ENCODE assay signal across 20 cellular contexts in the genomic region with DNA sequence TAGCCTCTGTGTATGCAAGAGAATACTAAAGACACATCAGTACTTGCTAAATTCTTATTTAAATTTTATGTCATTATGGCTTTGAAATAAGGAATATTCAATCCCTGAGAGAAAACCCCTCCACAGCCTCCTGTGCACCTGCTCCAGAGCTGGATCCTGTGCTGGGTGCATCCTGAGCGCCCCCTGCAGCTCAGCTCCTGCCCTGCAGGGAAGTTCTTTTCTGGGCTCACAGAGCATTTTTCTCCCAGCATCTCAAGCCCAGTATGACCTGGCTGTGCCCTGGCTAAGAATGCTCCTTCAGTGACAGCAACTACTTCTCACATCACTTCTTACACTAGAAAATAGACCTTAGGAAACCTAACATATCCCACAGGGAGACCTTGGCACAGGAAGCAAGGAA.
DNase-seq lines count a peak whose midpoint lies in the region; ATAC-seq and TF ChIP-seq lines count a peak whose summit lies in the region.
"Had no signal": no experiment of that assay in that cellular context is flagged by ENCODE, and none has a peak within 500 bp of the region (broad histone marks: within the 10 kb centered on the region; RNA-seq: fewer than 3 reads in every experiment).

No MANE protein-coding gene starts in this region.

- no peak overlapping the region for H3K4me2 ChIP-seq in SU-DHL-6 (ENCODE audit: low read depth, low read length, poor library complexity, severe bottlenecking)
- H3K4me2 ChIP-seq: BLaER1 treated with 17β-estradiol and CSF1 and Interleukin-3, amounts not matched to agents 10 nM and 100 nM had no signal

- H3K36me3 ChIP-seq in SU-DHL-6 (ENCODE audit: low read length), result no peaks in the 10 kb centered on the region
- H3K36me3 ChIP-seq: BLaER1 treated with 17β-estradiol and CSF1 and Interleukin-3, amounts not matched to agents 10 nM and 100 nM; HAP-1; Peyer's patch had no signal

- H3K79me2 ChIP-seq in SU-DHL-6 (ENCODE audit: insufficient read depth, low read length), result no peaks in the 10 kb centered on the region

- H3K27me3 ChIP-seq in SU-DHL-6 (ENCODE audit: low read length), result no peaks in the 10 kb centered on the region
- H3K27me3 ChIP-seq: BLaER1 treated with 17β-estradiol and CSF1 and Interleukin-3, amounts not matched to agents 10 nM and 100 nM; Peyer's patch had no signal

- POLR2A ChIA-PET in RWPE1 (lab: Yijun Ruan, JAX; ENCODE audit: low non-redundant PET), result no interaction called here

- no peaks in the 10 kb centered on the region for H3K27me3 Mint-ChIP-seq in central memory CD8-positive, alpha-beta T cell
- no peaks in the 10 kb centered on the region for H3K27me3 Mint-ChIP-seq in HFFc6 (ENCODE audit: insufficient read depth)

- H3K9me2 ChIP-seq in SU-DHL-6 (replicated peaks; ENCODE audit: insufficient read depth, low read length), result no peaks in the 10 kb centered on the region

- peak overlapping the region; percentile 42 for H3K27ac Mint-ChIP-seq in central memory CD8-positive, alpha-beta T cell (ENCODE audit: low read depth)
- H3K27ac Mint-ChIP-seq in HFFc6, result no peak overlapping the region

- no peaks in the 10 kb centered on the region for H4K20me1 ChIP-seq in SU-DHL-6 (ENCODE audit: low read depth, low read length)
- H4K20me1 ChIP-seq: BLaER1 treated with 17β-estradiol and CSF1 and Interleukin-3, amounts not matched to agents 10 nM and 100 nM had no signal

- ATAC-seq in central memory CD8-positive, alpha-beta T cell (replicated peaks; ENCODE audit: extremely low read depth, poor library complexity, severe bottlenecking), result no peak
- ATAC-seq in HG02981 (IDR thresholded peaks at IDR 0.05; ENCODE audit: unreplicated experiment), result no peak
- ATAC-seq: GM12878, K562, SK-N-SH treated with all-trans-retinoic acid at 6 μM for 48 hours had no signal

- H3K4me3 Mint-ChIP-seq in central memory CD8-positive, alpha-beta T cell, result peak overlapping the region; percentile 68
- no peak overlapping the region for H3K4me3 Mint-ChIP-seq in HFFc6

- H3K27ac ChIP-seq in SU-DHL-6 (ENCODE audit: low read depth, low read length) (no peak overlapping the region), RWPE1 (no peak overlapping the region)
- H3K27ac ChIP-seq: 22Rv1; BLaER1 treated with 17β-estradiol and CSF1 and Interleukin-3, amounts not matched to agents 10 nM and 100 nM; Peyer's patch had no signal

- no peaks in the 10 kb centered on the region for H3K9me3 ChIP-seq in SU-DHL-6 (ENCODE audit: insufficient read depth, low read length)
- H3K9me3 ChIP-seq: BLaER1 treated with 17β-estradiol and CSF1 and Interleukin-3, amounts not matched to agents 10 nM and 100 nM; HAP-1; Peyer's patch had no signal

- CTCF ChIA-PET in RWPE1 (lab: Yijun Ruan, JAX), result no interaction called here

- H2AFZ ChIP-seq in SU-DHL-6 (ENCODE audit: low read depth, low read length, severe bottlenecking), result no peak overlapping the region

- H3K4me3 ChIP-seq in SU-DHL-6 (ENCODE audit: insufficient read depth, low read length, poor library complexity, severe bottlenecking), result no peak overlapping the region
- H3K4me3 ChIP-seq: BLaER1 treated with 17β-estradiol and CSF1 and Interleukin-3, amounts not matched to agents 10 nM and 100 nM; GM12878; HAP-1; K562; Peyer's patch had no signal

- peaks cover 38% of the 10 kb centered on the region for H3K4me1 Mint-ChIP-seq in central memory CD8-positive, alpha-beta T cell
- H3K4me1 Mint-ChIP-seq in HFFc6 (ENCODE audit: low read depth), result no peaks in the 10 kb centered on the region

- DNase-seq in NCI-H748 treated with DMSO at 0.1 percent for 48 hours (lab: John Stamatoyannopoulos, UW) (peak; percentile 8), NCI-H748 (lab: John Stamatoyannopoulos, UW; ENCODE audit: unreplicated experiment) (no peak), GDM1 (lab: John Stamatoyannopoulos, UW) (peak; percentile 44), HFFc6 (no peak), RWPE1 (ENCODE audit: low spot score) (no peak)
- no peak for DNase-seq in central memory CD8-positive, alpha-beta T cell (ENCODE audit: low spot score in 2 of 2)
- DNase-seq: DMS153, NCI-H1105 treated with DMSO at 0.1 percent for 48 hours, NCI-H1930, NCI-H2171 treated with DMSO at 0.1 percent for 48 hours, Peyer's patch, SHP77 had no signal

- H3K9ac ChIP-seq in SU-DHL-6 (ENCODE audit: low read length), result no peak overlapping the region
- H3K9ac ChIP-seq: BLaER1 treated with 17β-estradiol and CSF1 and Interleukin-3, amounts not matched to agents 10 nM and 100 nM had no signal

- TF ChIP-seq CTCF in SU-DHL-6 (IDR thresholded peaks at IDR 0.05; ENCODE audit: insufficient read depth, low read length, poor library complexity, severe bottlenecking), result peak; percentile 7
- no peak for TF ChIP-seq CTCF in HFFc6 (IDR thresholded peaks at IDR 0.05)
- no peak for TF ChIP-seq CTCF in RWPE1 (conservative IDR thresholded peaks at IDR 0.05; ENCODE audit: low read depth)

- peaks cover 5% of the 10 kb centered on the region for H3K36me3 Mint-ChIP-seq in central memory CD8-positive, alpha-beta T cell (ENCODE audit: insufficient read depth)
- H3K36me3 Mint-ChIP-seq in HFFc6 (ENCODE audit: low read depth), result no peaks in the 10 kb centered on the region

- H3F3A ChIP-seq in SU-DHL-6 (ENCODE audit: insufficient read depth), result 0 out of 2 replicates have a peak, but pooled peaks cover 2% of the 10 kb centered on the region

- no peaks in the 10 kb centered on the region for H3K9me3 Mint-ChIP-seq in central memory CD8-positive, alpha-beta T cell
- peaks cover 6% of the 10 kb centered on the region; the same call in 1 of the 2 replicates for H3K9me3 Mint-ChIP-seq in HFFc6

Comparison
In these comparisons a context has a peak if more than half of its experiments do, and no peak if none do; other contexts are left out.
1. DNase-seq: peak in NCI-H748 treated with DMSO at 0.1 percent for 48 hours (single experiment) and GDM1 (single experiment); none in NCI-H748 (single experiment), central memory CD8-positive, alpha-beta T cell (0 of 2), HFFc6 (single experiment) and RWPE1 (single experiment).